Comparison of ENCODE assay signal across 29 cellular contexts in genomic region chr2:85740193-85740592, GRCh38. TPM values are rescaled to one million over a fixed set of nuclear protein-coding genes. Genes with fewer than 3 reads are reported as not detected.
A peak's percentile ranks its signal among the peaks of the same experiment; 100 is the strongest.
DNase-seq lines count a peak whose midpoint lies in the region; ATAC-seq and TF ChIP-seq lines count a peak whose summit lies in the region.
"Had no signal": no experiment of that assay in that cellular context is flagged by ENCODE, and none has a peak within 500 bp of the region (broad histone marks: within the 10 kb centered on the region; RNA-seq: fewer than 3 reads in every experiment).

No MANE protein-coding gene starts in this region.

- no peak overlapping the region for H3K27ac ChIP-seq in IMR-90 (ENCODE audit: insufficient read depth, low read length)
- H3K27ac ChIP-seq in prostate gland, result peak overlapping the region; percentile 86 to 91
- H3K27ac ChIP-seq in thyroid gland, result peak overlapping the region; percentile 99 to 100 (median 99)
- H3K27ac ChIP-seq in spleen, result peak overlapping the region in 2 of 8 donors; percentile 77 to 80

- TF ChIP-seq RAD21 in IMR-90 (IDR thresholded peaks at IDR 0.05; ENCODE audit: low read length), result no peak

- H2BK15ac ChIP-seq in IMR-90 (ENCODE audit: low read depth, low read length), result no peak overlapping the region

- ATAC-seq in IMR-90 (ENCODE audit: low read depth), result no peak
- ATAC-seq in HG02840 (IDR thresholded peaks at IDR 0.05; ENCODE audit: low FRiP score, unreplicated experiment), result no peak
- ATAC-seq in activated CD4-positive, CD25-positive, alpha-beta regulatory T cell treated with anti-CD3 and anti-CD28 coated beads, Interleukin-2, amount 50 U/mL, for 24 hours, result no peak
- ATAC-seq: sciatic nerve, WTC11 had no signal

- dilution Hi-C loops in IMR-90 (cut with HindIII; ENCODE audit: low sequenced_read_pairs, unreplicated experiment), result no loop called here

- 88% methylated on average over 1 of the region's 4 CpGs; no CpG with 5 or more reads in 1 of the 2 experiments for WGBS in IMR-90 (ENCODE audit: extremely low coverage in 2 of 2, insufficient read length in 1 of 2), 2 experiments
- 57% methylated on average over 4 of the region's 4 CpGs for WGBS in prostate gland
- WGBS in thyroid gland, 2 donors, result 80 to 86% methylated on average over 4 of the region's 4 CpGs
- 75 to 92% (median 88%) methylated on average over 4 of the region's 4 CpGs for WGBS in spleen, 5 donors

- DNase-seq in IMR-90, result no peak
- no peak for DNase-seq in prostate gland (ENCODE audit: low spot score)
- DNase-seq in thyroid gland, result no peak
- DNase-seq in activated naive CD8-positive, alpha-beta T cell treated with anti-CD3 and anti-CD28 coated beads for 36 hours, result no peak
- no peak for DNase-seq in spleen
- DNase-seq: activated CD4-positive, alpha-beta T cell treated with anti-CD3 and anti-CD28 coated beads, Interleukin-2, amount 50 U/mL, for 4 hours; activated naive CD4-positive, alpha-beta T cell treated with anti-CD3 and anti-CD28 coated beads for 36 hours; anterior cingulate cortex; CD4-positive, CD25-positive, alpha-beta regulatory T cell; H9; kidney; mammary epithelial cell; NCI-H1092; NCI-H187 treated with DMSO at 0.1 percent for 48 hours; NCI-H226; Peyer's patch; SJCRH30; stimulated activated CD4-positive, alpha-beta T cell treated with anti-CD3 and anti-CD28 coated beads, Interleukin-15, amount 100 ng/mL, for 24 hours; stimulated activated naive CD4-positive, alpha-beta T cell treated with Interleukin-2 at 50 U/mL for 16 hours; T1000 had no signal

- CTCF ChIA-PET in IMR-90 (lab: Yijun Ruan, JAX), result interaction anchor here (1.0 to 1.3 kb wide), 3 partner anchors 10 to 63 kb away, joined by 3 to 6 read pairs (median 3); no protein-coding TSS in a partner anchor

- H3K27me3 Mint-ChIP-seq in brain, result peaks cover 5% of the 10 kb centered on the region
- H3K27me3 Mint-ChIP-seq in activated naive CD8-positive, alpha-beta T cell treated with anti-CD3 and anti-CD28 coated beads for 36 hours, result peaks cover 35% of the 10 kb centered on the region

- POLR2A ChIA-PET in IMR-90 (lab: Charles Lee; ENCODE audit: unreplicated experiment), result no interaction called here

- no peak overlapping the region; the same call in 1 of the 2 replicates for H2BK20ac ChIP-seq in IMR-90 (ENCODE audit: low read depth, low read length)

- H3K18ac ChIP-seq in IMR-90 (ENCODE audit: low read depth, low read length), result no peak overlapping the region

- peaks cover 77% of the 10 kb centered on the region for H3K4me1 Mint-ChIP-seq in brain
- peaks cover 4% of the 10 kb centered on the region for H3K4me1 Mint-ChIP-seq in activated naive CD8-positive, alpha-beta T cell treated with anti-CD3 and anti-CD28 coated beads for 36 hours
- H3K4me1 Mint-ChIP-seq: CD4-positive, CD25-positive, alpha-beta regulatory T cell had no signal

- H3K23ac ChIP-seq in IMR-90 (ENCODE audit: low read depth, low read length), result no peak overlapping the region

- 0 out of 2 replicates have a peak overlapping the region, but pooled peaks have one; percentile 14 for H3K14ac ChIP-seq in IMR-90 (replicated peaks; ENCODE audit: low read depth, low read length)

- H3K9me3 Mint-ChIP-seq in brain, result peaks cover 0 to 12% (median 4%) of the 10 kb centered on the region in 5 experiments
- no peaks in the 10 kb centered on the region for H3K9me3 Mint-ChIP-seq in activated naive CD8-positive, alpha-beta T cell treated with anti-CD3 and anti-CD28 coated beads for 36 hours
- H3K9me3 Mint-ChIP-seq: activated naive CD4-positive, alpha-beta T cell treated with anti-CD3 and anti-CD28 coated beads for 36 hours; CD4-positive, CD25-positive, alpha-beta regulatory T cell; central memory CD8-positive, alpha-beta T cell; neural crest cell; WTC11 had no signal

- no peak overlapping the region for H4K5ac ChIP-seq in IMR-90 (ENCODE audit: low read depth, low read length)

- H3K9me1 ChIP-seq in IMR-90 (ENCODE audit: insufficient read depth, low read length), result peaks cover 25% of the 10 kb centered on the region

- in situ Hi-C loops in IMR-90 (cut with MboI; ENCODE audit: low sequenced_read_pairs), result no loop called here

- H3K4me3 ChIP-seq in IMR-90 (ENCODE audit: insufficient read depth, low read depth, low read length) (no peak overlapping the region), prostate gland (no peak overlapping the region), thyroid gland (replicated peaks in 1 of 3) (no peak overlapping the region), spleen (no peak overlapping the region)
- H3K4me3 ChIP-seq: Peyer's patch, SJCRH30 had no signal

- no peaks in the 10 kb centered on the region for H3K9me3 ChIP-seq in IMR-90 (ENCODE audit: control insufficient read depth, insufficient read depth, low read length)
- H3K9me3 ChIP-seq in prostate gland, result no peaks in the 10 kb centered on the region
- no peaks in the 10 kb centered on the region for H3K9me3 ChIP-seq in thyroid gland
- H3K9me3 ChIP-seq in spleen, result no peaks in the 10 kb centered on the region
- H3K9me3 ChIP-seq: Peyer's patch, SJCRH30 had no signal

- no peaks in the 10 kb centered on the region for H3K36me3 Mint-ChIP-seq in brain
- H3K36me3 Mint-ChIP-seq in activated naive CD8-positive, alpha-beta T cell treated with anti-CD3 and anti-CD28 coated beads for 36 hours, result no peaks in the 10 kb centered on the region
- H3K36me3 Mint-ChIP-seq: CD4-positive, CD25-positive, alpha-beta regulatory T cell; WTC11 had no signal

- H3K4ac ChIP-seq in IMR-90 (ENCODE audit: low read depth, low read length), result no peak overlapping the region

- H2AFZ ChIP-seq in IMR-90 (replicated peaks; ENCODE audit: low read length, poor library complexity), result no peak overlapping the region
- H2AFZ ChIP-seq: parathyroid adenoma had no signal

- 0 out of 2 replicates have a peak overlapping the region, but pooled peaks have one; percentile 26 for H2BK120ac ChIP-seq in IMR-90 (ENCODE audit: low read depth, low read length)

- H3K9ac ChIP-seq in IMR-90 (ENCODE audit: low read depth, low read length), result no peak overlapping the region
- H3K9ac ChIP-seq: parathyroid adenoma had no signal

- no peak overlapping the region for H3K4me2 ChIP-seq in IMR-90 (ENCODE audit: low read depth, low read length)

- H3K36me3 ChIP-seq in IMR-90 (ENCODE audit: control insufficient read depth, insufficient read depth, low read length), result no peaks in the 10 kb centered on the region
- no peaks in the 10 kb centered on the region for H3K36me3 ChIP-seq in prostate gland
- H3K36me3 ChIP-seq in thyroid gland, result no peaks in the 10 kb centered on the region
- no peaks in the 10 kb centered on the region for H3K36me3 ChIP-seq in spleen
- H3K36me3 ChIP-seq: Peyer's patch, SJCRH30 had no signal

- no peak overlapping the region for H2AK9ac ChIP-seq in IMR-90 (replicated peaks; ENCODE audit: low read depth, low read length, poor library complexity)

- H3K27me3 ChIP-seq in IMR-90 (ENCODE audit: control insufficient read depth, insufficient read depth, low read length) (no peaks in the 10 kb centered on the region), prostate gland (replicated peaks; ENCODE audit: insufficient read depth) (no peaks in the 10 kb centered on the region), thyroid gland (no peaks in the 10 kb centered on the region), spleen (replicated peaks in 1 of 7) (peaks cover 0 to 27% (median 0%) of the 10 kb centered on the region in 7 donors)
- H3K27me3 ChIP-seq: Peyer's patch, SJCRH30 had no signal

- no peak overlapping the region for H4K8ac ChIP-seq in IMR-90 (ENCODE audit: low read depth in 2 of 2, low read length in 2 of 2)

- no peak overlapping the region for H3K56ac ChIP-seq in IMR-90 (ENCODE audit: extremely low read depth, insufficient read depth, low read length)

- intact Hi-C loops in IMR-90 (cut with micrococcal nuclease) (no loop called here), prostate gland (cut with DNase I) (no loop called here), thyroid gland (cut with DNase I) (no loop called here), spleen (cut with DNase I; ENCODE audit: low total_unique reads) (loop anchor here (10.0 kb wide), 1 partner anchor 55 kb away; no protein-coding TSS in a partner anchor)

- H2AK5ac ChIP-seq in IMR-90 (ENCODE audit: low read depth, low read length), result no peak overlapping the region

- no TSS peak for BruUV-seq in IMR-90 (replicated peaks; lab: Mats Ljungman, UMichigan)

- H3K4me3 Mint-ChIP-seq in brain, result no peak overlapping the region
- no peak overlapping the region for H3K4me3 Mint-ChIP-seq in activated naive CD8-positive, alpha-beta T cell treated with anti-CD3 and anti-CD28 coated beads for 36 hours
- H3K4me3 Mint-ChIP-seq: activated naive CD4-positive, alpha-beta T cell treated with anti-CD3 and anti-CD28 coated beads for 36 hours; CD4-positive, CD25-positive, alpha-beta regulatory T cell; central memory CD8-positive, alpha-beta T cell; H9; WTC11 had no signal

- H2BK5ac ChIP-seq in IMR-90 (ENCODE audit: low read depth, low read length, poor library complexity, severe bottlenecking), result no peak overlapping the region

- no peaks in the 10 kb centered on the region for H3K79me1 ChIP-seq in IMR-90 (ENCODE audit: low read depth in 1 of 2, low read length in 2 of 2)

- peaks cover 41% of the 10 kb centered on the region for H3K4me1 ChIP-seq in IMR-90 (ENCODE audit: control insufficient read depth, insufficient read depth, low read length)
- H3K4me1 ChIP-seq in prostate gland (replicated peaks), result peaks cover 30% of the 10 kb centered on the region
- peaks cover 58 to 78% of the 10 kb centered on the region in 2 donors for H3K4me1 ChIP-seq in thyroid gland
- peaks cover 5 to 38% (median 15%) of the 10 kb centered on the region in 6 donors for H3K4me1 ChIP-seq in spleen

- H4K20me1 ChIP-seq in IMR-90 (ENCODE audit: insufficient read depth, low read length), result peaks cover 8% of the 10 kb centered on the region

- H3K27ac Mint-ChIP-seq in brain, result peak overlapping the region in 4 of 5 experiments; percentile 37 to 99 (median 75)
- no peak overlapping the region for H3K27ac Mint-ChIP-seq in activated naive CD8-positive, alpha-beta T cell treated with anti-CD3 and anti-CD28 coated beads for 36 hours
- H3K27ac Mint-ChIP-seq: activated naive CD4-positive, alpha-beta T cell treated with anti-CD3 and anti-CD28 coated beads for 36 hours; CD4-positive, CD25-positive, alpha-beta regulatory T cell; H9; WTC11 had no signal

- no peak overlapping the region; the same call in 1 of the 2 replicates for H4K91ac ChIP-seq in IMR-90 (ENCODE audit: insufficient read depth, low read depth, low read length)

- TF ChIP-seq POLR2A in IMR-90 (IDR thresholded peaks at IDR 0.05; ENCODE audit: low read depth, low read length) (no peak), prostate gland (IDR thresholded peaks at IDR 0.05) (no peak), thyroid gland (IDR thresholded peaks at IDR 0.05) (no peak), spleen (IDR thresholded peaks at IDR 0.05) (no peak)

- TF ChIP-seq CTCF in IMR-90 (conservative IDR thresholded peaks at IDR 0.05; ENCODE audit: low read depth, low read length) (no peak), brain (conservative IDR thresholded peaks at IDR 0.05) (no peak), prostate gland (IDR thresholded peaks at IDR 0.05) (no peak), thyroid gland (IDR thresholded peaks at IDR 0.05) (no peak), spleen (IDR thresholded peaks at IDR 0.05 in 8 of 11, conservative IDR thresholded peaks at IDR 0.05 in 3 of 11) (no peak)

RNA-seq across cellular contexts. Expression of gene ATOH8, which starts 13.6 kb away (rescaled TPM):
- total RNA-seq in IMR-90 (2012; rRNA removed) (7.8 and 7.9 TPM in 2 replicates), prostate gland (10 to 100 TPM; 40.1 to 49.8 TPM), thyroid gland (100 to 1,000 TPM in 2 of 4 donors, 10 to 100 TPM in 2; 82.8 to 260 (median 167) TPM), spleen (10 to 100 TPM in 6 of 7 donors, 1 to 10 TPM in 1; 6.4 to 53.0 (median 18.6) TPM)
- polyA plus RNA-seq in IMR-90 (2012; rRNA removed) (9.0 and 11.2 TPM in 2 replicates), brain (ENCODE audit: insufficient read depth, low read depth, low replicate concordance) (15.8 TPM), spleen (10 to 100 TPM in 1 of 3 donors, 1 to 10 TPM in 2; 7.2 to 17.6 (median 9.4) TPM)
- polyA plus RNA-seq in IMR-90 (2012; cell fraction: cytosol; rRNA removed), result 6.2 and 7.6 TPM in 2 replicates
- polyA plus RNA-seq in IMR-90 (2012; cell fraction: nucleus; rRNA removed; ENCODE audit: low replicate concordance), result 5.0 and 13.0 TPM in 2 replicates
- total RNA-seq in activated naive CD8-positive, alpha-beta T cell treated with anti-CD3 and anti-CD28 coated beads for 36 hours, result not detected
- total RNA-seq: activated naive CD4-positive, alpha-beta T cell treated with anti-CD3 and anti-CD28 coated beads for 36 hours; CD4-positive, CD25-positive, alpha-beta regulatory T cell; mammary epithelial cell had no signal
- polyA plus RNA-seq: CD4-positive, CD25-positive, alpha-beta regulatory T cell; mammary epithelial cell had no signal

RNA-seq across cellular contexts. Expression of gene GNLY, which starts 46.0 kb away (rescaled TPM):
- total RNA-seq in IMR-90 (2012; rRNA removed), result not detected in 2 replicates
- not detected in 2 replicates for polyA plus RNA-seq in IMR-90 (2012; rRNA removed)
- not detected in 2 replicates for polyA plus RNA-seq in IMR-90 (2012; cell fraction: cytosol; rRNA removed)
- polyA plus RNA-seq in IMR-90 (2012; cell fraction: nucleus; rRNA removed; ENCODE audit: low replicate concordance), result 0.13 and 0.24 TPM in 2 replicates
- 4.5 TPM for polyA plus RNA-seq in brain (ENCODE audit: insufficient read depth, low read depth, low replicate concordance)
- total RNA-seq in prostate gland, result under 1 TPM; 0.36 to 0.68 TPM
- 1 to 10 TPM in 1 of 4 donors, under 1 TPM in 2, not detected in 1; 0.22 to 3.6 (median 0.63) TPM for total RNA-seq in thyroid gland
- 1 to 10 TPM; 1.5 to 2.1 TPM for total RNA-seq in activated naive CD8-positive, alpha-beta T cell treated with anti-CD3 and anti-CD28 coated beads for 36 hours
- 10 to 100 TPM; 17.4 to 87.8 (median 42.6) TPM for total RNA-seq in spleen
- polyA plus RNA-seq in spleen, result 10 to 100 TPM; 13.1 to 38.9 (median 31.5) TPM
- total RNA-seq: endothelial cell of umbilical vein, H9, mammary epithelial cell, neural crest cell, SJCRH30, WTC11 had no signal
- polyA plus RNA-seq: endothelial cell of umbilical vein, mammary epithelial cell had no signal
